Comparison of ENCODE assay signal across 9 cellular contexts in the genomic region with DNA sequence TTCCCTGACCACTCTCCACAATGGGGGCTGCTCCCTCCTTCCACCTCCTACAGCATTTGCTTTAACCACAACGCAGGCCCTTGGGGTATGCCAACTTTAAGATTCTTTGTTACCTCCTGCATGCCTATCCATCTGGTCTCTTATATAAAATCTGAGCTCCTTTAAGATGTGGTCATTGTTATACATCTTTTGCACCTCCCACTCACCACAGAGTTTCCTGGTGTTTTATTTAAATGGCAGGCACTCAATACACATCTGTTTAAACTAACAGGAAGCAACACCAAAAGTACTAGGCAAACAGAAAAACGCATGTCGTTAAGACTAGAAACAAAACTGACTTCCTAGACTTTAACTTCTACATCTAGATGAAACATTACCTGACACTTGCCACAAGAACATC. TPM values are rescaled to one million over a fixed set of nuclear protein-coding genes. Genes with fewer than 3 reads are reported as not detected.
DNase-seq lines count a peak whose midpoint lies in the region; ATAC-seq, FAIRE-seq and TF ChIP-seq lines count a peak whose summit lies in the region.
"Had no signal": no experiment of that assay in that cellular context is flagged by ENCODE, and none has a peak within 500 bp of the region (broad histone marks: within the 10 kb centered on the region; RNA-seq: fewer than 3 reads in every experiment).

No MANE protein-coding gene starts in this region.

- no peak overlapping the region for H3K9ac ChIP-seq in endothelial cell of umbilical vein (replicated peaks; ENCODE audit: extremely low read depth, insufficient read depth, low read length)

- BruUV-seq in endothelial cell of umbilical vein (replicated peaks; lab: Mats Ljungman, UMichigan): no TSS peak

- TF ChIP-seq POLR2A in endothelial cell of umbilical vein (IDR thresholded peaks at IDR 0.05; ENCODE audit: low read depth, low read length) (no peak), lower leg skin (IDR thresholded peaks at IDR 0.05) (no peak)

- ATAC-seq in GM18511 (IDR thresholded peaks at IDR 0.05; ENCODE audit: unreplicated experiment): peak; percentile 72
- peak; percentile 72 for ATAC-seq in GM21390 (IDR thresholded peaks at IDR 0.05; ENCODE audit: unreplicated experiment)
- ATAC-seq in HG03442 (IDR thresholded peaks at IDR 0.05; ENCODE audit: unreplicated experiment): peak; percentile 67

- TF ChIP-seq CTCF in endothelial cell of umbilical vein (IDR thresholded peaks at IDR 0.05; ENCODE audit: extremely low read depth in 1 of 2, insufficient read depth in 1 of 2, low read depth in 1 of 2, low read length in 2 of 2): no peak
- no peak for TF ChIP-seq CTCF in lower leg skin (IDR thresholded peaks at IDR 0.05)

- DNase-seq in endothelial cell of umbilical vein (ENCODE audit: low read depth, low spot score): peak; percentile 16
- no peak for DNase-seq in NCI-H146 treated with DMSO at 0.1 percent for 48 hours (lab: John Stamatoyannopoulos, UW; ENCODE audit: unreplicated experiment)
- DNase-seq in lower leg skin (ENCODE audit: low spot score in 2 of 2): no peak
- no peak for DNase-seq in NCI-H128 (lab: John Stamatoyannopoulos, UW; ENCODE audit: unreplicated experiment)
- DNase-seq in hippocampal formation (lab: John Stamatoyannopoulos, UW): no peak
- DNase-seq: brain microvascular endothelial cell had no signal

- no peaks in the 10 kb centered on the region for H3K27me3 ChIP-seq in endothelial cell of umbilical vein (ENCODE audit: control insufficient read depth in 2 of 2, insufficient read depth in 2 of 2, low read length in 2 of 2)
- H3K27me3 ChIP-seq: brain microvascular endothelial cell had no signal

- no peak for FAIRE-seq in endothelial cell of umbilical vein (lab: Jason Lieb, UNC)

- H3K36me3 ChIP-seq in endothelial cell of umbilical vein (ENCODE audit: control insufficient read depth in 2 of 2, extremely low read depth in 1 of 2, insufficient read depth in 2 of 2, low read length in 2 of 2): no peaks in the 10 kb centered on the region
- H3K36me3 ChIP-seq: brain microvascular endothelial cell had no signal

- H4K20me1 ChIP-seq in endothelial cell of umbilical vein (replicated peaks; ENCODE audit: control insufficient read depth, extremely low read depth, insufficient read depth, low read length): no peaks in the 10 kb centered on the region

- no peaks in the 10 kb centered on the region for H3K9me3 ChIP-seq in endothelial cell of umbilical vein (replicated peaks; ENCODE audit: control insufficient read depth, insufficient read depth, low read length)

- H3K4me2 ChIP-seq in endothelial cell of umbilical vein (ENCODE audit: insufficient read depth, low read length): no peak overlapping the region

- H2AFZ ChIP-seq in endothelial cell of umbilical vein (ENCODE audit: low read depth, low read length): no peak overlapping the region

- H3K9me1 ChIP-seq in endothelial cell of umbilical vein (replicated peaks; ENCODE audit: control insufficient read depth, extremely low read depth, insufficient read depth, low read length): no peaks in the 10 kb centered on the region

- intact Hi-C loops in endothelial cell of umbilical vein (cut with micrococcal nuclease): no loop called here
- intact Hi-C loops in lower leg skin (cut with DNase I; ENCODE audit: low total_unique reads): no loop called here

- dilution Hi-C loops in endothelial cell of umbilical vein (cut with MboI; ENCODE audit: extremely low pct_ligation_motif_present, low sequenced_read_pairs): no loop called here

- CTCF ChIA-PET in endothelial cell of umbilical vein (lab: Charles Lee): no interaction called here

- WGBS in lower leg skin, 2 donors: 60 to 70% methylated on average over 3 of the region's 3 CpGs

- H3K79me2 ChIP-seq in endothelial cell of umbilical vein (ENCODE audit: control insufficient read depth, insufficient read depth, low read length): no peaks in the 10 kb centered on the region

- peaks cover 15% of the 10 kb centered on the region for H3K4me1 ChIP-seq in endothelial cell of umbilical vein (ENCODE audit: control insufficient read depth, extremely low read depth, insufficient read depth, low read length)

- H3K27ac ChIP-seq in endothelial cell of umbilical vein (ENCODE audit: insufficient read depth, low read depth, low read length): no peak overlapping the region
- H3K27ac ChIP-seq: brain microvascular endothelial cell had no signal

- POLR2A ChIA-PET in endothelial cell of umbilical vein (lab: Charles Lee): no interaction called here

- no peak overlapping the region for H3K4me3 ChIP-seq in endothelial cell of umbilical vein (replicated peaks in 1 of 3; ENCODE audit: insufficient read depth in 1 of 3, low read depth in 1 of 3, low read length in 3 of 3)
- H3K4me3 ChIP-seq in lower leg skin (ENCODE audit: low read depth, poor library complexity, severe bottlenecking): no peak overlapping the region

TF ChIP-seq in endothelial cell of umbilical vein, 7 proteins besides CTCF, POLR2A, EP300 and RAD21:
- TF ChIP-seq JUN (IDR thresholded peaks at IDR 0.05; ENCODE audit: borderline replicate concordance, insufficient read depth, insufficient read length, low read depth) (no peak), EZH2 (IDR thresholded peaks at IDR 0.05; ENCODE audit: borderline replicate concordance, low read depth, low read length, severe bottlenecking) (no peak), POLR2AphosphoS5 (IDR thresholded peaks at IDR 0.05; ENCODE audit: insufficient read depth, low read depth, low read length) (no peak)
- TF ChIP-seq, protein P1, sequence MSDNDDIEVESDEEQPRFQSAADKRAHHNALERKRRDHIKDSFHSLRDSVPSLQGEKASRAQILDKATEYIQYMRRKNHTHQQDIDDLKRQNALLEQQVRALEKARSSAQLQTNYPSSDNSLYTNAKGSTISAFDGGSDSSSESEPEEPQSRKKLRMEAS (IDR thresholded peaks at IDR 0.05; ENCODE audit: insufficient read depth, insufficient read length): no peak

RNA-seq across cellular contexts. Expression of a gene that starts 36.3 kb away (rescaled TPM):
- total RNA-seq in endothelial cell of umbilical vein (34.4 and 36.1 TPM in 2 replicates), lower leg skin (10 to 100 TPM; 28.5 to 39.8 (median 33.0) TPM)
- 12.4 and 13.2 TPM in 2 replicates for polyA plus RNA-seq in endothelial cell of umbilical vein
- polyA plus RNA-seq in endothelial cell of umbilical vein (2011; cell fraction: cytosol; rRNA removed): 15.2 and 16.0 TPM in 2 replicates
- polyA plus RNA-seq in endothelial cell of umbilical vein (2011; cell fraction: nucleus; rRNA removed): 33.9 and 37.1 TPM in 2 replicates
- polyA plus RNA-seq in endothelial cell of umbilical vein (2012): 14.3 and 26.4 TPM in 2 replicates
- polyA minus RNA-seq in endothelial cell of umbilical vein: 23.5 and 28.2 TPM in 2 replicates
- 21.8 TPM for polyA minus RNA-seq in endothelial cell of umbilical vein (2011; cell fraction: cytosol; rRNA and poly(A)+ RNA removed)
- 29.1 and 38.5 TPM in 2 replicates for polyA minus RNA-seq in endothelial cell of umbilical vein (2011; cell fraction: nucleus; rRNA and poly(A)+ RNA removed)
